2 cellular contexts compared by ENCODE assay signal in genomic region chr21:42666023-42666747, GRCh38.
TF ChIP-seq lines count a peak whose summit lies in the region.

No MANE protein-coding gene starts in this region.

TF ChIP-seq in SK-N-SH, 30 proteins besides CTCF, POLR2A, EP300 and RAD21 (continued from another document):
- no peak for TF ChIP-seq USF1 (IDR thresholded peaks at IDR 0.05; ENCODE audit: borderline replicate concordance, low read depth)
- TF ChIP-seq IRF3 (IDR thresholded peaks at IDR 0.05; ENCODE audit: low read depth, low read length), result no peak
- no peak for TF ChIP-seq ZBTB33 (IDR thresholded peaks at IDR 0.05; ENCODE audit: borderline replicate concordance, low read depth)
- TF ChIP-seq JUND (IDR thresholded peaks at IDR 0.05), result no peak
- no peak for TF ChIP-seq GABPA (IDR thresholded peaks at IDR 0.05; ENCODE audit: low read depth)
- TF ChIP-seq MAX (IDR thresholded peaks at IDR 0.05; ENCODE audit: low read depth), result no peak
- TF ChIP-seq RFX5 (IDR thresholded peaks at IDR 0.05; ENCODE audit: low read length), result no peak
- no peak for TF ChIP-seq SIN3A (IDR thresholded peaks at IDR 0.05; ENCODE audit: borderline replicate concordance, low read depth, low read length)

TF ChIP-seq in SK-N-SH treated with all-trans-retinoic acid at 6 μM for 48 hours, 23 proteins besides CTCF, POLR2A, EP300 and RAD21 (continued from another document):
- TF ChIP-seq CSRNP3 (CRISPR knock-in tag; IDR thresholded peaks at IDR 0.05) (no peak), ZNF8 (CRISPR knock-in tag; IDR thresholded peaks at IDR 0.05) (no peak), BACH2 (CRISPR knock-in tag; IDR thresholded peaks at IDR 0.05; ENCODE audit: borderline replicate concordance) (no peak), TSHZ2 (CRISPR knock-in tag; IDR thresholded peaks at IDR 0.05) (no peak), PATZ1 (CRISPR knock-in tag; IDR thresholded peaks at IDR 0.05; ENCODE audit: borderline replicate concordance) (no peak)
